ENCODE assay signal across 34 cellular contexts in the genomic region with DNA sequence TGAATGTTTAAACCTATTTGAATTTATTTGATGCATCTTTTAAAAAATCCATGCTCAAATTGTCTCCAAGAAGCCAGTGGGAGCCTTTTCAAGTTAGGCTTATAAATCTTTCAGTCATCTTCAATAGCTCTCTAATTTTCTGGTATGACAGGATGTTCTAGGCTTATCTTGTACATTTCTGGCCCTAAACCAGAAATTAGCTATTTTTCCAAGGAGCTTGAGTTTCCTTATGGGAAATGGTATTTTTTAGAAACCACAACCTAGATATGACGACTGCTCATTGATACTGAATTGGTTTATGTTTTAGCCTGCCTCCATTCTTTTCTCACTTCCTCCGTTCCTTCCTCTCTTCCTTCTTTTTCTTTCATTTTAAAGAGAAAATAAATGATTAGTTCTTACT.
"Had no signal": no experiment of that assay in that cellular context is flagged by ENCODE, and none has a peak within 500 bp of the region (broad histone marks: within the 10 kb centered on the region; RNA-seq: fewer than 3 reads in every experiment).

No MANE protein-coding gene starts in this region.

- H3K4me3 ChIP-seq: ascending aorta, cardiac muscle cell, Peyer's patch had no signal

- H3K27me3 ChIP-seq: ascending aorta, cardiac muscle cell, Peyer's patch had no signal

- H3K36me3 ChIP-seq: ascending aorta, cardiac muscle cell, Peyer's patch, WERI-Rb-1 had no signal

- ATAC-seq: activated CD8-positive, alpha-beta T cell treated with anti-CD3 and anti-CD28 coated beads for 36 hours; activated T-cell treated with anti-CD3 and anti-CD28 coated beads, Interleukin-2, amount 50 U/mL, for 72 hours; activated T-helper 17 cell treated with anti-CD3 and anti-CD28 coated beads, Interleukin-2, amount 50 U/mL, for 72 hours; SK-N-SH treated with all-trans-retinoic acid at 6 μM for 48 hours; T-cell; T-helper 17 cell had no signal

- H3K4me1 ChIP-seq: ascending aorta had no signal

- DNase-seq: activated CD4-positive, alpha-beta T cell treated with anti-CD3 and anti-CD28 coated beads for 1 hour; activated CD4-positive, alpha-beta T cell treated with anti-CD3 and anti-CD28 coated beads for 48 hours; activated CD4-positive, CD25-positive, alpha-beta regulatory T cell; activated CD8-positive, alpha-beta T cell treated with anti-CD3 and anti-CD28 coated beads for 36 hours; activated effector memory CD4-positive, alpha-beta T cell treated with anti-CD3 and anti-CD28 coated beads, Interleukin-2, amount 50 U/mL, for 16 hours; activated naive CD4-positive, alpha-beta T cell; activated naive CD4-positive, alpha-beta T cell treated with anti-CD3 and anti-CD28 coated beads, Interleukin-2, amount 50 U/mL, for 16 hours; activated naive CD8-positive, alpha-beta T cell treated with anti-CD3 and anti-CD28 coated beads for 36 hours; activated T-cell treated with anti-CD3 and anti-CD28 coated beads, Interleukin-2, amount 50 U/mL, for 1 hour; activated T-cell treated with anti-CD3 and anti-CD28 coated beads, Interleukin-2, amount 50 U/mL, for 72 hours; amygdala; Karpas-422; KBM-7; NCI-H1048; NCI-H1105 treated with DMSO at 0.1 percent for 48 hours; NCI-H1436; NCI-H1694 treated with DMSO at 0.1 percent for 48 hours; NCI-H2029; NCI-H510A; NCI-H526; NCI-H748 treated with DMSO at 0.1 percent for 48 hours; NK-92 treated with Interleukin-12 subunit alpha and Interleukin-12 subunit beta, amount 100 ng/mL, for 24 hours; OCI-M1; Peyer's patch; RPMI8226; SHP77 treated with DMSO at 0.1 percent for 48 hours; T-cell; T-helper 17 cell; T-helper 9 cell; WERI-Rb-1 had no signal

- H3K9me3 ChIP-seq: ascending aorta, Peyer's patch had no signal

- H3K27ac ChIP-seq: ascending aorta, cardiac muscle cell, Peyer's patch, WERI-Rb-1 had no signal
